ENCODE assay signal across 11 cellular contexts in genomic region chr17:48872409-48872808, GRCh38. TPM values are rescaled to one million over a fixed set of nuclear protein-coding genes. Genes with fewer than 3 reads are reported as not detected.
DNase-seq lines count a peak whose midpoint lies in the region; ATAC-seq and TF ChIP-seq lines count a peak whose summit lies in the region.
"Not testable (repeated sequence)": the region's sequence is repeated elsewhere in the genome, so short reads cannot be mapped to it uniquely, and the experiment has no call there.
"Had no signal": no experiment of that assay in that cellular context is flagged by ENCODE, and none has a peak within 500 bp of the region (broad histone marks: within the 10 kb centered on the region; RNA-seq: fewer than 3 reads in every experiment).

No MANE protein-coding gene starts in this region.

- not testable (repeated sequence) for TF ChIP-seq POLR2A in esophagus squamous epithelium (IDR thresholded peaks at IDR 0.05); testis (IDR thresholded peaks at IDR 0.05); vagina (IDR thresholded peaks at IDR 0.05)

- not testable (repeated sequence) for H2BK120ac ChIP-seq in mesendoderm (ENCODE audit: low read depth, low read length)

- not testable (repeated sequence) for H3K4ac ChIP-seq in mesendoderm (ENCODE audit: low read depth, low read length)

- H3K9ac ChIP-seq in mesendoderm (ENCODE audit: low read length) = not testable (repeated sequence)

- H3K4me3 ChIP-seq in HEK293 (ENCODE audit: low read depth, low read length); esophagus squamous epithelium; hepatocyte; mesendoderm (ENCODE audit: low read length); psoas muscle; testis; vagina: not testable (repeated sequence)

- not testable (repeated sequence) for H4K8ac ChIP-seq in mesendoderm (ENCODE audit: low read depth, low read length)

- DNase-seq in activated effector memory CD4-positive, alpha-beta T cell treated with anti-CD3 and anti-CD28 coated beads, Interleukin-2, amount 50 U/mL, for 16 hours = peak; percentile 28
- DNase-seq in esophagus squamous epithelium (lab: John Stamatoyannopoulos, UW); hepatocyte (ENCODE audit: low spot score); mesendoderm; psoas muscle; testis; vagina (ENCODE audit: extremely low spot score in 2 of 2): not testable (repeated sequence)

- not testable (repeated sequence) for H3K23ac ChIP-seq in mesendoderm (ENCODE audit: low read length)

- H3K27me3 ChIP-seq in esophagus squamous epithelium = peaks cover 0 to 10% (median 0%) of the 10 kb centered on the region in 4 donors
- not testable (repeated sequence) for H3K27me3 ChIP-seq in hepatocyte; mesendoderm (ENCODE audit: insufficient read depth, low read length, poor library complexity); psoas muscle (ENCODE audit: insufficient read depth in 3 of 3, low read length in 2 of 3); testis; vagina

- not testable (repeated sequence) for H2BK5ac ChIP-seq in mesendoderm (ENCODE audit: low read length)

- H3K4me1 ChIP-seq in HEK293 (ENCODE audit: control insufficient read depth, insufficient read depth, low read length); psoas muscle: not testable (repeated sequence)
- peaks cover 0 to 26% (median 3%) of the 10 kb centered on the region in 3 donors for H3K4me1 ChIP-seq in esophagus squamous epithelium
- peaks cover 54% of the 10 kb centered on the region for H3K4me1 ChIP-seq in hepatocyte (ENCODE audit: insufficient read depth)
- peaks cover 13% of the 10 kb centered on the region for H3K4me1 ChIP-seq in mesendoderm (ENCODE audit: control insufficient read depth, low read depth, low read length)
- H3K4me1 ChIP-seq in testis = peaks cover 27% of the 10 kb centered on the region
- H3K4me1 ChIP-seq in vagina = peaks cover 24% of the 10 kb centered on the region

- not testable (repeated sequence) for H4K20me1 ChIP-seq in hepatocyte (ENCODE audit: insufficient read depth, poor library complexity, severe bottlenecking)

- H3K9me3 ChIP-seq in HEK293 (ENCODE audit: control insufficient read depth, insufficient read depth, low read depth, low read length); esophagus squamous epithelium; hepatocyte (ENCODE audit: low read depth); psoas muscle; testis; vagina: not testable (repeated sequence)

- not testable (repeated sequence) for H3K79me2 ChIP-seq in hepatocyte; mesendoderm (ENCODE audit: control insufficient read depth, insufficient read depth, low read length)

- not testable (repeated sequence) for H4K5ac ChIP-seq in mesendoderm (ENCODE audit: low read length)

- H3K18ac ChIP-seq in mesendoderm (ENCODE audit: low read length) = not testable (repeated sequence)

- ATAC-seq in psoas muscle = not testable (repeated sequence)

- H3K79me1 ChIP-seq in mesendoderm (ENCODE audit: low read length) = not testable (repeated sequence)

- intact Hi-C loops in esophagus squamous epithelium (cut with DNase I); psoas muscle (cut with DNase I); vagina (cut with DNase I): not testable (repeated sequence)
- intact Hi-C loops in testis (cut with DNase I; ENCODE audit: low total_unique reads) = loop anchor here (10.0 kb wide), 1 partner anchor 48 kb away; no protein-coding TSS in a partner anchor

- not testable (repeated sequence) for H2AK5ac ChIP-seq in mesendoderm (ENCODE audit: low read length)

- H3K9me2 ChIP-seq in hepatocyte (replicated peaks; ENCODE audit: insufficient read depth) = not testable (repeated sequence)

- H3K36me3 ChIP-seq in HEK293 (ENCODE audit: control insufficient read depth in 2 of 2, insufficient read depth in 1 of 2, low read length in 2 of 2); esophagus squamous epithelium; hepatocyte (replicated peaks; ENCODE audit: insufficient read depth, low read depth); mesendoderm (ENCODE audit: control insufficient read depth, insufficient read depth, low read length); psoas muscle (ENCODE audit: insufficient read depth in 1 of 2, low read depth in 1 of 2); testis (ENCODE audit: low read depth, missing control alignments); vagina: not testable (repeated sequence)

- TF ChIP-seq CTCF in HEK293 (tag by site-specific recombination; IDR thresholded peaks at IDR 0.05); esophagus squamous epithelium (IDR thresholded peaks at IDR 0.05); hepatocyte (IDR thresholded peaks at IDR 0.05; ENCODE audit: poor library complexity); psoas muscle (IDR thresholded peaks at IDR 0.05); testis (IDR thresholded peaks at IDR 0.05); vagina (IDR thresholded peaks at IDR 0.05): not testable (repeated sequence)

- CTCF ChIA-PET in HEK293 (lab: Yijun Ruan, JAX) = interaction anchor here (0.7 to 14.7 kb wide), 6 partner anchors 12 to 194 kb away, joined by 3 to 336 read pairs (median 8); no protein-coding TSS in a partner anchor

- H3K4me2 ChIP-seq in hepatocyte = peak overlapping the region; percentile 60
- not testable (repeated sequence) for H3K4me2 ChIP-seq in mesendoderm (ENCODE audit: low read length)

- not testable (repeated sequence) for H3K27ac ChIP-seq in HEK293 (ENCODE audit: extremely low read depth, low read depth, low read length); mesendoderm (ENCODE audit: low read depth, low read length)
- H3K27ac ChIP-seq in esophagus squamous epithelium (peak overlapping the region in 3 of 4 donors; percentile 38 to 53 (median 42)), hepatocyte (peak overlapping the region; percentile 97), psoas muscle (peak overlapping the region; percentile 23), testis (peak overlapping the region; percentile 34 to 69), vagina (peak overlapping the region; percentile 54)

- not testable (repeated sequence) for H2BK15ac ChIP-seq in mesendoderm (replicated peaks; ENCODE audit: low read depth)

- 75 to 83% methylated on average over 3 of the region's 3 CpGs for WGBS in esophagus squamous epithelium, 2 donors
- WGBS in hepatocyte (ENCODE audit: low lambda C conversion rate, missing lambda C conversion rate) = 95% methylated on average over 3 of the region's 3 CpGs
- WGBS in mesendoderm (ENCODE audit: extremely low coverage, insufficient coverage, low lambda C conversion rate) = no CpG with 5 or more reads among the region's 3 CpGs
- 66 to 88% (median 77%) methylated on average over 3 of the region's 3 CpGs for WGBS in psoas muscle, 3 donors
- 79 to 89% methylated on average over 3 of the region's 3 CpGs for WGBS in testis, 2 donors

- not testable (repeated sequence) for H2AFZ ChIP-seq in hepatocyte

- peak overlapping the region; percentile 62 for H3K56ac ChIP-seq in mesendoderm (ENCODE audit: low read length)

- POLR2A ChIA-PET in HEK293 (lab: Yijun Ruan, JAX) = interaction anchor here (0.6 kb wide), 1 partner anchor 37 kb away, joined by 3 read pairs; no protein-coding TSS in a partner anchor

RNA-seq across cellular contexts. Expression of gene ATP5MC1, which starts 20.2 kb away (rescaled TPM):
- total RNA-seq in esophagus squamous epithelium (100 to 1,000 TPM; 111 to 210 (median 162) TPM), hepatocyte (91.6 and 107 TPM in 2 replicates), psoas muscle (100 to 1,000 TPM; 179 to 321 (median 199) TPM), testis (10 to 100 TPM; 59.9 to 62.6 TPM), vagina (90.8 TPM)
- polyA plus RNA-seq in hepatocyte (197 and 223 TPM in 2 replicates), psoas muscle (1,000 to 10,000 TPM in 1 of 3 donors, 100 to 1,000 TPM in 2; 616 to 1,012 (median 815) TPM), testis (ENCODE audit: insufficient read depth, low read depth, low replicate concordance) (124 TPM)
- polyA plus RNA-seq in mesendoderm (2013, experiment 1 of 2) = 153 TPM
- polyA plus RNA-seq in mesendoderm (2013, experiment 2 of 2) = 158 TPM

RNA-seq across cellular contexts. Expression of gene UBE2Z, which starts 35.8 kb away (rescaled TPM):
- 10 to 100 TPM; 45.3 to 57.6 (median 53.3) TPM for total RNA-seq in esophagus squamous epithelium
- 62.3 and 63.3 TPM in 2 replicates for total RNA-seq in hepatocyte
- polyA plus RNA-seq in hepatocyte = 66.7 and 73.7 TPM in 2 replicates
- polyA plus RNA-seq in mesendoderm (2013, experiment 1 of 2) = 52.0 TPM
- polyA plus RNA-seq in mesendoderm (2013, experiment 2 of 2) = 52.4 TPM
- total RNA-seq in psoas muscle = 10 to 100 TPM; 29.8 to 46.7 (median 34.8) TPM
- 10 to 100 TPM; 22.0 to 47.2 (median 36.5) TPM for polyA plus RNA-seq in psoas muscle
- 100 to 1,000 TPM in 1 of 2 donors, 10 to 100 TPM in 1; 82.3 to 107 TPM for total RNA-seq in testis
- 74.6 TPM for polyA plus RNA-seq in testis (ENCODE audit: insufficient read depth, low read depth, low replicate concordance)
- 67.3 TPM for total RNA-seq in vagina

RNA-seq across cellular contexts. Expression of gene CALCOCO2, which starts 41.6 kb away (rescaled TPM):
- total RNA-seq in esophagus squamous epithelium = 100 to 1,000 TPM in 1 of 4 donors, 10 to 100 TPM in 3; 62.3 to 129 (median 79.4) TPM
- total RNA-seq in hepatocyte = 68.8 and 76.3 TPM in 2 replicates
- polyA plus RNA-seq in hepatocyte = 63.4 and 79.2 TPM in 2 replicates
- polyA plus RNA-seq in mesendoderm (2013, experiment 1 of 2) = 10.3 TPM
- polyA plus RNA-seq in mesendoderm (2013, experiment 2 of 2) = 12.1 TPM
- 100 to 1,000 TPM; 169 to 212 (median 177) TPM for total RNA-seq in psoas muscle
- polyA plus RNA-seq in psoas muscle = 100 to 1,000 TPM in 1 of 3 donors, 10 to 100 TPM in 2; 87.2 to 183 (median 90.0) TPM
- 100 to 1,000 TPM; 117 to 153 TPM for total RNA-seq in testis
- polyA plus RNA-seq in testis (ENCODE audit: insufficient read depth, low read depth, low replicate concordance) = 351 TPM
- total RNA-seq in vagina = 140 TPM

RNA-seq across cellular contexts. Expression of gene TTLL6, which starts 55.4 kb away (rescaled TPM):
- total RNA-seq in esophagus squamous epithelium (under 1 TPM in 1 of 4 donors, not detected in 3; 0.19 TPM), hepatocyte (0.28 and 0.30 TPM in 2 replicates), psoas muscle (not detected), testis (10 to 100 TPM; 18.5 to 44.3 TPM), vagina (0.49 TPM)
- polyA plus RNA-seq in hepatocyte (not detected in 2 replicates), psoas muscle (under 1 TPM in 2 of 3 donors, not detected in 1; 0.03 to 0.05 TPM), testis (ENCODE audit: insufficient read depth, low read depth, low replicate concordance) (70.9 TPM)
- 0.14 TPM for polyA plus RNA-seq in mesendoderm (2013, experiment 1 of 2)
- polyA plus RNA-seq in mesendoderm (2013, experiment 2 of 2) = 0.25 TPM
- total RNA-seq: CD4-positive, alpha-beta T cell; HFFc6 had no signal
- polyA plus RNA-seq: K562 had no signal
